Comparison of ENCODE assay signal across 23 cellular contexts in the genomic region with DNA sequence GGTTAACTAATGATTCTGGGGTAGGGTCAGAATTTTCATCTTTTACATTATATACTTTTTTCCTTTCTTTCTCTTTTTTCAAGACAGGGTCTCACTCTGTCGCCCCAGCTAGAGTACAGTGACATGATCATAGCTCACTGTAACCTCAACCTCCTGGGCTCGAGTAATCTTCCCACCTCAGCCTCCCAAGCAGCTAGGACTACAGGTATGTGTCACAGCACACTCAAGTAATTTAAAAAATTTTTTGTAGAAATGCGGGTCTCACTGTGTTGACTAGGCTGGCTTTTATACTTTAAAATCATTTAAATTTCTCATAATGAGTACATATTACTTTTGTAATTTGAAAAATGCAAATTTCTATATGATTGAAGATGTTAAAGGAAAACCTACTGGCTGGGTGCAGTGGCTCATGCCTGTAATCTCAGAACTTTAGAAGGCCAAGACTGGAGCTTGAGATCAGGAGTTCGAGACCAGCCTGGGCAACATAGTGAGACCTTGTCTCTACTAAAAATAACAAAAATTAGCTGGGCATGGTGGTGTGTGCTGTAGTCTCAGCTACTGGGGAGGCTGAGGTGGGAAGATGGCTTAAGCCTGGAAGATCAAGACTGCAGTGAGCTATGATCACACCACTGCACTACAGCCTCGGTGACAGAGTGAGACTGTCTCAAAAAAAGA.
DNase-seq lines count a peak whose midpoint lies in the region; ATAC-seq and TF ChIP-seq lines count a peak whose summit lies in the region.
"Had no signal": no experiment of that assay in that cellular context is flagged by ENCODE, and none has a peak within 500 bp of the region (broad histone marks: within the 10 kb centered on the region; RNA-seq: fewer than 3 reads in every experiment).

No MANE protein-coding gene starts in this region.

- H3K4me1 Mint-ChIP-seq in nephron progenitor cell: peaks cover 3% of the 10 kb centered on the region

- no peak overlapping the region for H3K4me3 Mint-ChIP-seq in nephron progenitor cell
- H3K4me3 Mint-ChIP-seq: activated B cell treated with CpG ODN at 0.5 μM for 24 hours; activated naive CD8-positive, alpha-beta T cell; dendritic cell treated with granulocyte-macrophage colony-stimulating factor and Interleukin-4, amounts not matched to agents 40 ng/mL and 50 ng/mL, for 4 days; naive thymus-derived CD4-positive, alpha-beta T cell had no signal

- H3K9me3 Mint-ChIP-seq in nephron progenitor cell: no peaks in the 10 kb centered on the region
- H3K9me3 Mint-ChIP-seq: activated B cell treated with CpG ODN at 0.5 μM for 24 hours; dendritic cell treated with granulocyte-macrophage colony-stimulating factor and Interleukin-4, amounts not matched to agents 40 ng/mL and 50 ng/mL, for 4 days; naive thymus-derived CD4-positive, alpha-beta T cell had no signal

- no peak for ATAC-seq in HG02678 (IDR thresholded peaks at IDR 0.05; ENCODE audit: unreplicated experiment)
- ATAC-seq: left lung; naive thymus-derived CD4-positive, alpha-beta T cell; Right ventricle myocardium inferior had no signal

- no peak for TF ChIP-seq CTCF in nephron progenitor cell (IDR thresholded peaks at IDR 0.05)

- no peaks in the 10 kb centered on the region for H3K27me3 Mint-ChIP-seq in nephron progenitor cell (ENCODE audit: low read depth, poor library complexity)
- H3K27me3 Mint-ChIP-seq: activated B cell treated with CpG ODN at 0.5 μM for 24 hours; activated naive CD8-positive, alpha-beta T cell; dendritic cell treated with granulocyte-macrophage colony-stimulating factor and Interleukin-4, amounts not matched to agents 40 ng/mL and 50 ng/mL, for 4 days; naive thymus-derived CD4-positive, alpha-beta T cell had no signal

- H3K36me3 Mint-ChIP-seq in nephron progenitor cell (ENCODE audit: low read depth): peaks cover 13% of the 10 kb centered on the region

- H3K27ac Mint-ChIP-seq in nephron progenitor cell: peak overlapping the region; percentile 42
- H3K27ac Mint-ChIP-seq: activated B cell treated with CpG ODN at 0.5 μM for 24 hours; activated naive CD8-positive, alpha-beta T cell; dendritic cell treated with granulocyte-macrophage colony-stimulating factor and Interleukin-4, amounts not matched to agents 40 ng/mL and 50 ng/mL, for 4 days had no signal

- DNase-seq in activated CD4-positive, alpha-beta T cell treated with anti-CD3 and anti-CD28 coated beads for 48 hours: peak; percentile 50
- no peak for DNase-seq in activated CD4-positive, alpha-beta T cell treated with anti-CD3 and anti-CD28 coated beads, Interleukin-2, amount 50 U/mL, for 1 hour
- peak; percentile 66 for DNase-seq in stimulated activated CD4-positive, alpha-beta T cell treated with anti-CD3 and anti-CD28 coated beads, Interleukin-1b, Interleukin-23, amount 100 ng/mL, for 48 hours
- no peak for DNase-seq in stimulated activated CD4-positive, alpha-beta T cell treated with anti-CD3 and anti-CD28 coated beads, Interleukin-4, amount 100 ng/mL, for 4 hours
- no peak for DNase-seq in nephron progenitor cell
- DNase-seq in NCI-H526 treated with DMSO at 0.1 percent for 48 hours (lab: John Stamatoyannopoulos, UW): no peak
- DNase-seq in SW480 (ENCODE audit: low spot score): no peak
- DNase-seq: activated B cell treated with CpG ODN at 0.5 μM for 24 hours; activated CD8-positive, alpha-beta memory T cell treated with anti-CD3 and anti-CD28 coated beads, Interleukin-2, amount 50 U/mL, for 4 hours; caudate nucleus; DMS153; KG1; left lung; naive thymus-derived CD4-positive, alpha-beta T cell; NCI-H1417 treated with DMSO at 0.1 percent for 48 hours; NCI-H2081 treated with DMSO at 0.1 percent for 48 hours; NCI-H446 treated with DMSO at 0.1 percent for 48 hours; T1000; upper lobe of left lung had no signal

Comparison
In these comparisons a context has a peak if more than half of its experiments do, and no peak if none do; other contexts are left out.
1. DNase-seq: peak in activated CD4-positive, alpha-beta T cell treated with anti-CD3 and anti-CD28 coated beads for 48 hours (single experiment) and stimulated activated CD4-positive, alpha-beta T cell treated with anti-CD3 and anti-CD28 coated beads, Interleukin-1b, Interleukin-23, amount 100 ng/mL, for 48 hours (single experiment); none in activated CD4-positive, alpha-beta T cell treated with anti-CD3 and anti-CD28 coated beads, Interleukin-2, amount 50 U/mL, for 1 hour (single experiment), stimulated activated CD4-positive, alpha-beta T cell treated with anti-CD3 and anti-CD28 coated beads, Interleukin-4, amount 100 ng/mL, for 4 hours (0 of 2), nephron progenitor cell (single experiment), NCI-H526 treated with DMSO at 0.1 percent for 48 hours (single experiment) and SW480 (single experiment).